23 cellular contexts compared by ENCODE assay signal in the genomic region with DNA sequence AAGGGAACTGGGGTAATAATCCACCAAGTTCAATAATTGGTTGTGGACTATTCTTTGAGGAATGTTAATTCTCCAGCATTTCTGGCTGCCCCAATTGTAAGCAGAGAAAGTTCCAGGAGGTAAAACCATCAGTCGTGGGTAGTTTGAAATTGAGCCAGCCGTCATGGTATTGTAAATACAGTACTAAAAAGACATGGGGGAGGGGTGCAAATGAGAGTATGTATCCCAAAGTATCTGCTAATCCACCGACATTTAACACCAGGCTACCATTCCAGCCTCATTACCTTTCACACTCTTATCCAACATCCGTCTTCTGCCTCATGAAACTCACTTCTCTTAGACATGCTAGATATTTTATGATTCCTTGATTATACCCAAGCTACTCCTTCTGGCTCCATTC.
A peak's percentile ranks its signal among the peaks of the same experiment; 100 is the strongest.
DNase-seq lines count a peak whose midpoint lies in the region; TF ChIP-seq lines count a peak whose summit lies in the region.
"Had no signal": no experiment of that assay in that cellular context is flagged by ENCODE, and none has a peak within 500 bp of the region (broad histone marks: within the 10 kb centered on the region; RNA-seq: fewer than 3 reads in every experiment).

No MANE protein-coding gene starts in this region.

- peak overlapping the region; percentile 56 to 77 for H3K27ac ChIP-seq in ascending aorta
- no peak overlapping the region for H3K27ac ChIP-seq in mesenchymal stem cell (ENCODE audit: low read length, poor library complexity, severe bottlenecking)
- H3K27ac ChIP-seq: 22Rv1, SJSA1 had no signal

- H3K9me3 ChIP-seq in ascending aorta (no peaks in the 10 kb centered on the region), mesenchymal stem cell (ENCODE audit: control insufficient read depth, low read length) (no peaks in the 10 kb centered on the region)
- H3K9me3 ChIP-seq: BLaER1 treated with 17β-estradiol and CSF1 and Interleukin-3, amounts not matched to agents 10 nM and 100 nM; SJSA1 had no signal

- no peak overlapping the region for H2AFZ ChIP-seq in mesenchymal stem cell (ENCODE audit: low read depth, low read length)

- H3K36me3 ChIP-seq in ascending aorta (no peaks in the 10 kb centered on the region), mesenchymal stem cell (ENCODE audit: control insufficient read depth in 1 of 2, insufficient read depth in 2 of 2, low read depth in 1 of 2, low read length in 2 of 2) (no peaks in the 10 kb centered on the region)
- H3K36me3 ChIP-seq: BLaER1 treated with 17β-estradiol and CSF1 and Interleukin-3, amounts not matched to agents 10 nM and 100 nM; SJSA1 had no signal

- H3K4me3 ChIP-seq in ascending aorta (no peak overlapping the region), mesenchymal stem cell (ENCODE audit: insufficient read depth in 1 of 2, low read depth in 1 of 2, low read length in 2 of 2) (no peak overlapping the region), lower leg skin (ENCODE audit: low read depth, poor library complexity, severe bottlenecking) (no peak overlapping the region)
- H3K4me3 ChIP-seq: BLaER1 treated with 17β-estradiol and CSF1 and Interleukin-3, amounts not matched to agents 10 nM and 100 nM; SJSA1 had no signal

- intact Hi-C loops in ascending aorta (cut with DNase I): loop anchor here (10.0 kb wide), 1 partner anchor 314 kb away; no protein-coding TSS in a partner anchor
- intact Hi-C loops in lower leg skin (cut with DNase I; ENCODE audit: low total_unique reads): no loop called here
- intact Hi-C loops in activated T-helper 2 cell treated with anti-CD3 and anti-CD28 coated beads, Interferon-gamma antibody, Interleukin-2, Interleukin-4, amounts not matched to agents 10 μg/mL and 5 μg/mL and 100 μg/mL, durations not matched to agents 14 hours and 24 hours and 36 hours (cut with micrococcal nuclease): no loop called here

- no peak overlapping the region for H3K27ac Mint-ChIP-seq in activated T-helper 2 cell treated with anti-CD3 and anti-CD28 coated beads, Interferon-gamma antibody, Interleukin-2, Interleukin-4, amounts not matched to agents 10 μg/mL and 5 μg/mL and 100 μg/mL, durations not matched to agents 14 hours and 24 hours and 36 hours
- H3K27ac Mint-ChIP-seq: CD8-positive, alpha-beta memory T cell; HFFc6 had no signal

- H2AK5ac ChIP-seq in mesenchymal stem cell (ENCODE audit: low read length, severe bottlenecking): no peak overlapping the region

- H3K27me3 Mint-ChIP-seq in activated T-helper 2 cell treated with anti-CD3 and anti-CD28 coated beads, Interferon-gamma antibody, Interleukin-2, Interleukin-4, amounts not matched to agents 10 μg/mL and 5 μg/mL and 100 μg/mL, durations not matched to agents 14 hours and 24 hours and 36 hours (ENCODE audit: low read depth): no peaks in the 10 kb centered on the region
- H3K27me3 Mint-ChIP-seq: CD8-positive, alpha-beta memory T cell had no signal

- H4K91ac ChIP-seq in mesenchymal stem cell (ENCODE audit: low read length): no peak overlapping the region

- in situ Hi-C loops in GM13976 (cut with MboI; ENCODE audit: low sequenced_read_pairs, unreplicated experiment): no loop called here

- no peak overlapping the region for H2BK5ac ChIP-seq in mesenchymal stem cell (ENCODE audit: low read depth, low read length, poor library complexity, severe bottlenecking)

- no peaks in the 10 kb centered on the region for H3K4me1 Mint-ChIP-seq in activated T-helper 2 cell treated with anti-CD3 and anti-CD28 coated beads, Interferon-gamma antibody, Interleukin-2, Interleukin-4, amounts not matched to agents 10 μg/mL and 5 μg/mL and 100 μg/mL, durations not matched to agents 14 hours and 24 hours and 36 hours (ENCODE audit: low read depth)
- H3K4me1 Mint-ChIP-seq: CD8-positive, alpha-beta memory T cell had no signal

- no peak overlapping the region for H4K8ac ChIP-seq in mesenchymal stem cell (ENCODE audit: low read length)

- TF ChIP-seq POLR2A in lower leg skin (IDR thresholded peaks at IDR 0.05): no peak

- peak; percentile 2 for DNase-seq in NCI-H146 (lab: John Stamatoyannopoulos, UW)
- DNase-seq in NCI-H146 treated with DMSO at 0.1 percent for 48 hours (lab: John Stamatoyannopoulos, UW; ENCODE audit: unreplicated experiment): no peak
- DNase-seq in ascending aorta (ENCODE audit: low spot score in 2 of 2): no peak
- no peak for DNase-seq in mesenchymal stem cell
- DNase-seq in lower leg skin (ENCODE audit: low spot score in 2 of 2): no peak
- no peak for DNase-seq in GM13976 (ENCODE audit: low spot score)
- no peak for DNase-seq in C1 segment of cervical spinal cord (lab: John Stamatoyannopoulos, UW)
- no peak for DNase-seq in activated T-helper 2 cell treated with anti-CD3 and anti-CD28 coated beads, Interferon-gamma antibody, Interleukin-2, Interleukin-4, amounts not matched to agents 10 μg/mL and 5 μg/mL and 100 μg/mL, durations not matched to agents 14 hours and 24 hours and 36 hours (ENCODE audit: low spot score)
- DNase-seq: Calu3; CD8-positive, alpha-beta memory T cell; DMS53; EL; H7; HFFc6; Karpas-422; MV-4-11; NCI-H1930; NCI-H510A treated with DMSO at 0.1 percent for 48 hours; NCI-H774; OCI-M1 had no signal

- no peaks in the 10 kb centered on the region for H3K36me3 Mint-ChIP-seq in activated T-helper 2 cell treated with anti-CD3 and anti-CD28 coated beads, Interferon-gamma antibody, Interleukin-2, Interleukin-4, amounts not matched to agents 10 μg/mL and 5 μg/mL and 100 μg/mL, durations not matched to agents 14 hours and 24 hours and 36 hours (ENCODE audit: low read depth)
- H3K36me3 Mint-ChIP-seq: CD8-positive, alpha-beta memory T cell had no signal

- H3K14ac ChIP-seq in mesenchymal stem cell (ENCODE audit: low read length in 2 of 2): no peak overlapping the region

- no peak overlapping the region for H3K9ac ChIP-seq in mesenchymal stem cell (ENCODE audit: low read length)
- H3K9ac ChIP-seq: BLaER1 treated with 17β-estradiol and CSF1 and Interleukin-3, amounts not matched to agents 10 nM and 100 nM had no signal

- 70% methylated on average over 3 of the region's 4 CpGs for WGBS in mesenchymal stem cell
- 43 to 50% methylated on average over 4 of the region's 4 CpGs for WGBS in lower leg skin, 2 donors

- no peaks in the 10 kb centered on the region for H3K9me3 Mint-ChIP-seq in activated T-helper 2 cell treated with anti-CD3 and anti-CD28 coated beads, Interferon-gamma antibody, Interleukin-2, Interleukin-4, amounts not matched to agents 10 μg/mL and 5 μg/mL and 100 μg/mL, durations not matched to agents 14 hours and 24 hours and 36 hours
- H3K9me3 Mint-ChIP-seq: HFFc6 had no signal

- peak overlapping the region in 1 of 2 experiments; percentile 75 for H3K4ac ChIP-seq in mesenchymal stem cell (ENCODE audit: low read depth in 1 of 2, low read length in 2 of 2)

- no peak overlapping the region for H2BK120ac ChIP-seq in mesenchymal stem cell (ENCODE audit: low read depth, low read length)

- no peak overlapping the region for H3K4me3 Mint-ChIP-seq in activated T-helper 2 cell treated with anti-CD3 and anti-CD28 coated beads, Interferon-gamma antibody, Interleukin-2, Interleukin-4, amounts not matched to agents 10 μg/mL and 5 μg/mL and 100 μg/mL, durations not matched to agents 14 hours and 24 hours and 36 hours (ENCODE audit: low read depth)
- H3K4me3 Mint-ChIP-seq: CD8-positive, alpha-beta memory T cell; HFFc6 had no signal

- H2BK12ac ChIP-seq in mesenchymal stem cell (ENCODE audit: low read length in 2 of 2): peak overlapping the region; percentile 39

- no peak overlapping the region for H3K4me2 ChIP-seq in mesenchymal stem cell (ENCODE audit: low read length, poor library complexity, severe bottlenecking)

- no peaks in the 10 kb centered on the region for H3K27me3 ChIP-seq in ascending aorta
- H3K27me3 ChIP-seq in mesenchymal stem cell (ENCODE audit: control insufficient read depth in 1 of 2, insufficient read depth in 1 of 2, low read length in 2 of 2): no peaks in the 10 kb centered on the region
- H3K27me3 ChIP-seq: BLaER1 treated with 17β-estradiol and CSF1 and Interleukin-3, amounts not matched to agents 10 nM and 100 nM; SJSA1 had no signal

- no peak for TF ChIP-seq CTCF in ascending aorta (IDR thresholded peaks at IDR 0.05)
- no peak for TF ChIP-seq CTCF in lower leg skin (IDR thresholded peaks at IDR 0.05)
- no peak for TF ChIP-seq CTCF in GM13976 (IDR thresholded peaks at IDR 0.05; ENCODE audit: borderline replicate concordance, control extremely low read depth, extremely low read depth, insufficient read depth, missing control alignments)

- H3K79me1 ChIP-seq in mesenchymal stem cell (replicated peaks; ENCODE audit: low read length, poor library complexity, severe bottlenecking): no peaks in the 10 kb centered on the region

- peaks cover 0 to 20% of the 10 kb centered on the region in 2 donors for H3K4me1 ChIP-seq in ascending aorta
- H3K4me1 ChIP-seq in mesenchymal stem cell (ENCODE audit: control insufficient read depth, insufficient read depth, low read depth, low read length): no peaks in the 10 kb centered on the region

- H3K23ac ChIP-seq in mesenchymal stem cell (ENCODE audit: low read length in 2 of 2): no peak overlapping the region

- H3K18ac ChIP-seq in mesenchymal stem cell (ENCODE audit: low read depth in 1 of 2, low read length in 2 of 2): no peak overlapping the region

- no peak overlapping the region for H2BK15ac ChIP-seq in mesenchymal stem cell (ENCODE audit: low read depth, poor library complexity, severe bottlenecking)
